8 cellular contexts compared by ENCODE assay signal in genomic region chr15:75842722-75843617, GRCh38. TPM values are rescaled to one million over a fixed set of nuclear protein-coding genes. Genes with fewer than 3 reads are reported as not detected.
DNase-seq lines count a peak whose midpoint lies in the region; ATAC-seq, FAIRE-seq and TF ChIP-seq lines count a peak whose summit lies in the region.

TSS of gene UBE2Q2 (plus strand) at chr15:75843447. CDS start at chr15:75843667, 220 bp downstream.

- H3K9ac ChIP-seq in NT2/D1 (ENCODE audit: insufficient read length, low read depth), result peak within 1 kb of the TSS; percentile 99
- H3K9ac ChIP-seq in endothelial cell of umbilical vein (replicated peaks; ENCODE audit: extremely low read depth, insufficient read depth, low read length), result peak within 1 kb of the TSS; percentile 94

- no peaks in the 10 kb centered on the region for H3K9me1 ChIP-seq in endothelial cell of umbilical vein (replicated peaks; ENCODE audit: control insufficient read depth, extremely low read depth, insufficient read depth, low read length)

- TF ChIP-seq CTCF in AG04450 (IDR thresholded peaks at IDR 0.05; ENCODE audit: low read depth, low read length) (no peak), endothelial cell of umbilical vein (IDR thresholded peaks at IDR 0.05; ENCODE audit: extremely low read depth in 1 of 2, insufficient read depth in 1 of 2, low read depth in 1 of 2, low read length in 2 of 2) (no peak)

- DNase-seq in AG04450 (ENCODE audit: low read depth, low spot score) (no peak), NT2/D1 (ENCODE audit: low read depth, low spot score) (no peak), endothelial cell of umbilical vein (ENCODE audit: low read depth, low spot score) (peak; percentile 71), midbrain (lab: John Stamatoyannopoulos, UW) (peak; percentile 51)
- peak; percentile 84 for DNase-seq in activated CD8-positive, alpha-beta memory T cell treated with anti-CD3 and anti-CD28 coated beads, Interleukin-2, amount 50 U/mL, for 4 hours
- peak; percentile 56 to 68 for DNase-seq in stimulated activated CD8-positive, alpha-beta memory T cell treated with anti-CD3 and anti-CD28 coated beads, Interleukin-2, amount 100 ng/mL, for 48 hours (ENCODE audit: low read depth in 2 of 2)

- H4K20me1 ChIP-seq in endothelial cell of umbilical vein (replicated peaks; ENCODE audit: control insufficient read depth, extremely low read depth, insufficient read depth, low read length), result peaks cover 4% of the 10 kb centered on the region

- peaks cover 14% of the 10 kb centered on the region for H3K36me3 ChIP-seq in NT2/D1 (ENCODE audit: insufficient read depth, insufficient read length, low read length)
- no peaks in the 10 kb centered on the region for H3K36me3 ChIP-seq in endothelial cell of umbilical vein (ENCODE audit: control insufficient read depth in 2 of 2, extremely low read depth in 1 of 2, insufficient read depth in 2 of 2, low read length in 2 of 2)

- H2AFZ ChIP-seq in endothelial cell of umbilical vein (ENCODE audit: low read depth, low read length), result peak within 1 kb of the TSS; percentile 57

- H3K4me3 ChIP-seq in AG04450 (ENCODE audit: low read depth, low read length) (peak within 1 kb of the TSS; percentile 67), NT2/D1 (ENCODE audit: insufficient read length, low read depth) (peak within 1 kb of the TSS; percentile 98), endothelial cell of umbilical vein (replicated peaks in 1 of 3; ENCODE audit: insufficient read depth in 1 of 3, low read depth in 1 of 3, low read length in 3 of 3) (peak within 1 kb of the TSS; percentile 74 to 99 (median 83))

- dilution Hi-C loops in endothelial cell of umbilical vein (cut with MboI; ENCODE audit: extremely low pct_ligation_motif_present, low sequenced_read_pairs), result no loop called here

- peaks cover 37% of the 10 kb centered on the region for H3K79me2 ChIP-seq in endothelial cell of umbilical vein (ENCODE audit: control insufficient read depth, insufficient read depth, low read length)

- H3K27me3 ChIP-seq in AG04450 (ENCODE audit: control insufficient read depth, insufficient read depth, low read length) (no peaks in the 10 kb centered on the region), NT2/D1 (ENCODE audit: insufficient read depth, insufficient read length) (peaks cover 19% of the 10 kb centered on the region), endothelial cell of umbilical vein (ENCODE audit: control insufficient read depth in 2 of 2, insufficient read depth in 2 of 2, low read length in 2 of 2) (no peaks in the 10 kb centered on the region)

- intact Hi-C loops in endothelial cell of umbilical vein (cut with micrococcal nuclease), result loop anchor here (2.0 kb wide), 1 partner anchor 18 kb away; no protein-coding TSS in a partner anchor

- H3K27ac ChIP-seq in AG04450 (ENCODE audit: low read depth, low read length), result peak within 1 kb of the TSS; percentile 73
- H3K27ac ChIP-seq in endothelial cell of umbilical vein (ENCODE audit: insufficient read depth, low read depth, low read length), result peak within 1 kb of the TSS; percentile 85

- peak; percentile 38 for FAIRE-seq in endothelial cell of umbilical vein (lab: Jason Lieb, UNC)

- ATAC-seq in GM19035 (IDR thresholded peaks at IDR 0.05; ENCODE audit: unreplicated experiment) (peak; percentile 56), HG03442 (IDR thresholded peaks at IDR 0.05; ENCODE audit: unreplicated experiment) (peak; percentile 47)

- no peaks in the 10 kb centered on the region for H3K9me3 ChIP-seq in AG04450 (ENCODE audit: control insufficient read depth, insufficient read depth, low read length)
- H3K9me3 ChIP-seq in NT2/D1 (ENCODE audit: insufficient read depth, low read length), result no peaks in the 10 kb centered on the region
- no peaks in the 10 kb centered on the region for H3K9me3 ChIP-seq in endothelial cell of umbilical vein (replicated peaks; ENCODE audit: control insufficient read depth, insufficient read depth, low read length)

- no peak for TF ChIP-seq POLR2A in endothelial cell of umbilical vein (IDR thresholded peaks at IDR 0.05; ENCODE audit: low read depth, low read length)

- POLR2A ChIA-PET in AG04450 (lab: Yijun Ruan, JAX) (interaction anchor here (0.8 to 1.3 kb wide), 3 partner anchors 203 to 346 kb away, joined by 3 to 4 read pairs (median 3); partner anchors contain the start of gene IMP3), endothelial cell of umbilical vein (lab: Charles Lee) (interaction anchor here (0.6 kb wide), 2 partner anchors 79 to 99 kb away, joined by 3 to 6 read pairs; no protein-coding TSS in a partner anchor)

- CTCF ChIA-PET in AG04450 (lab: Charles Lee) (no interaction called here), endothelial cell of umbilical vein (lab: Charles Lee) (interaction anchor here (0.8 to 2.9 kb wide), 5 partner anchors 8 to 61 kb away, joined by 3 to 11 read pairs (median 6); no protein-coding TSS in a partner anchor)

- H3K4me1 ChIP-seq in NT2/D1 (ENCODE audit: insufficient read depth, insufficient read length) (peaks cover 2% of the 10 kb centered on the region), endothelial cell of umbilical vein (ENCODE audit: control insufficient read depth, extremely low read depth, insufficient read depth, low read length) (peaks cover 19% of the 10 kb centered on the region)

- no TSS peak for BruUV-seq in endothelial cell of umbilical vein (replicated peaks; lab: Mats Ljungman, UMichigan)

- H3K4me2 ChIP-seq in endothelial cell of umbilical vein (ENCODE audit: insufficient read depth, low read length), result peak within 1 kb of the TSS; percentile 76

TF ChIP-seq in endothelial cell of umbilical vein, 7 proteins besides CTCF, POLR2A, EP300 and RAD21:
- TF ChIP-seq EZH2 (IDR thresholded peaks at IDR 0.05; ENCODE audit: borderline replicate concordance, low read depth, low read length, severe bottlenecking), result no peak
- no peak for TF ChIP-seq JUN (IDR thresholded peaks at IDR 0.05; ENCODE audit: borderline replicate concordance, insufficient read depth, insufficient read length, low read depth)
- peak; percentile 47 for TF ChIP-seq POLR2AphosphoS5 (IDR thresholded peaks at IDR 0.05; ENCODE audit: insufficient read depth, low read depth, low read length)
- no peak for TF ChIP-seq FOS (IDR thresholded peaks at IDR 0.05; ENCODE audit: borderline replicate concordance, insufficient read depth, low read length)
- TF ChIP-seq MAX (IDR thresholded peaks at IDR 0.05; ENCODE audit: insufficient read depth, insufficient read length), result no peak
- no peak for TF ChIP-seq MYC (IDR thresholded peaks at IDR 0.05; ENCODE audit: low read depth, low read length)
TF ChIP-seq in endothelial cell of umbilical vein: peak in this region for 1.

RNA-seq across cellular contexts. Expression of gene UBE2Q2, which starts in this region (rescaled TPM):
- polyA plus RNA-seq in AG04450 (2011; rRNA removed), result 41.7 and 56.8 TPM in 2 replicates
- 10.9 and 21.5 TPM in 2 replicates for polyA minus RNA-seq in AG04450 (2011; rRNA and poly(A)+ RNA removed)
- 28.5 and 32.8 TPM in 2 replicates for total RNA-seq in endothelial cell of umbilical vein
- 8.9 and 12.9 TPM in 2 replicates for polyA plus RNA-seq in endothelial cell of umbilical vein
- 16.0 and 16.5 TPM in 2 replicates for polyA plus RNA-seq in endothelial cell of umbilical vein (2011; cell fraction: cytosol; rRNA removed)
- polyA plus RNA-seq in endothelial cell of umbilical vein (2011; cell fraction: nucleus; rRNA removed), result 24.1 and 31.9 TPM in 2 replicates
- 21.2 and 33.3 TPM in 2 replicates for polyA plus RNA-seq in endothelial cell of umbilical vein (2012)
- polyA minus RNA-seq in endothelial cell of umbilical vein, result 11.3 and 14.0 TPM in 2 replicates
- polyA minus RNA-seq in endothelial cell of umbilical vein (2011; cell fraction: cytosol; rRNA and poly(A)+ RNA removed), result 8.7 TPM
- polyA minus RNA-seq in endothelial cell of umbilical vein (2011; cell fraction: nucleus; rRNA and poly(A)+ RNA removed), result 19.0 and 38.4 TPM in 2 replicates

Comparison
In these comparisons a context has a peak if more than half of its experiments do, and no peak if none do; other contexts are left out.
1. DNase-seq: peak in activated CD8-positive, alpha-beta memory T cell treated with anti-CD3 and anti-CD28 coated beads, Interleukin-2, amount 50 U/mL, for 4 hours (single experiment), endothelial cell of umbilical vein (single experiment), midbrain (single experiment) and stimulated activated CD8-positive, alpha-beta memory T cell treated with anti-CD3 and anti-CD28 coated beads, Interleukin-2, amount 100 ng/mL, for 48 hours (2 of 2); none in AG04450 (single experiment) and NT2/D1 (single experiment).
2. Peak in every context shown above with its lines, with median percentiles within 50 percentile points of each other: H3K4me3 ChIP-seq.